ENCODE assay signal across 9 cellular contexts in genomic region chr4:109990307-109991257, GRCh38.
DNase-seq lines count a peak whose midpoint lies in the region; ATAC-seq lines count a peak whose summit lies in the region.
"Had no signal": no experiment of that assay in that cellular context is flagged by ENCODE, and none has a peak within 500 bp of the region (broad histone marks: within the 10 kb centered on the region; RNA-seq: fewer than 3 reads in every experiment).

No MANE protein-coding gene starts in this region.

- peak overlapping the region; percentile 57 for H3K27ac Mint-ChIP-seq in dendritic cell treated with granulocyte-macrophage colony-stimulating factor and Interleukin-4, amounts not matched to agents 40 ng/mL and 50 ng/mL, for 4 days
- peak overlapping the region in 1 of 8 donors; percentile 51 for H3K27ac Mint-ChIP-seq in CD8-positive, alpha-beta memory T cell

- no peaks in the 10 kb centered on the region for H3K36me3 Mint-ChIP-seq in dendritic cell treated with granulocyte-macrophage colony-stimulating factor and Interleukin-4, amounts not matched to agents 40 ng/mL and 50 ng/mL, for 4 days (ENCODE audit: low read depth)
- no peaks in the 10 kb centered on the region for H3K36me3 Mint-ChIP-seq in CD8-positive, alpha-beta memory T cell

- DNase-seq in epidermal melanocyte (ENCODE audit: insufficient read length, low spot score) (no peak), retina (no peak)
- DNase-seq in CD8-positive, alpha-beta memory T cell = no peak
- no peak for DNase-seq in stimulated activated CD4-positive, alpha-beta T cell treated with anti-CD3 and anti-CD28 coated beads, Interleukin-1b, Interleukin-23, amount 100 ng/mL, for 48 hours

- peaks cover 43% of the 10 kb centered on the region for H3K4me1 Mint-ChIP-seq in dendritic cell treated with granulocyte-macrophage colony-stimulating factor and Interleukin-4, amounts not matched to agents 40 ng/mL and 50 ng/mL, for 4 days (ENCODE audit: low read depth)
- peaks cover 0 to 16% (median 7%) of the 10 kb centered on the region in 3 donors for H3K4me1 Mint-ChIP-seq in CD8-positive, alpha-beta memory T cell
- H3K4me1 Mint-ChIP-seq: central memory CD8-positive, alpha-beta T cell had no signal

- intact Hi-C loops in dendritic cell treated with granulocyte-macrophage colony-stimulating factor and Interleukin-4, amounts not matched to agents 40 ng/mL and 50 ng/mL, for 4 days (cut with micrococcal nuclease) = no loop called here

- peaks cover 10% of the 10 kb centered on the region for H3K9me3 Mint-ChIP-seq in dendritic cell treated with granulocyte-macrophage colony-stimulating factor and Interleukin-4, amounts not matched to agents 40 ng/mL and 50 ng/mL, for 4 days
- H3K9me3 Mint-ChIP-seq in CD8-positive, alpha-beta memory T cell = no peaks in the 10 kb centered on the region
- H3K9me3 Mint-ChIP-seq: central memory CD8-positive, alpha-beta T cell had no signal

- peaks cover 35% of the 10 kb centered on the region for H3K27me3 Mint-ChIP-seq in dendritic cell treated with granulocyte-macrophage colony-stimulating factor and Interleukin-4, amounts not matched to agents 40 ng/mL and 50 ng/mL, for 4 days
- H3K27me3 Mint-ChIP-seq in CD8-positive, alpha-beta memory T cell = peaks cover 7 to 36% of the 10 kb centered on the region in 2 donors

- no peaks in the 10 kb centered on the region for H3K9me3 ChIP-seq in CD8-positive, alpha-beta memory T cell (ENCODE audit: low read length)

- ATAC-seq in GM18498 (IDR thresholded peaks at IDR 0.05; ENCODE audit: unreplicated experiment) (peak; percentile 82), GM21515 (IDR thresholded peaks at IDR 0.05; ENCODE audit: unreplicated experiment) (peak; percentile 87), HG03432 (IDR thresholded peaks at IDR 0.05; ENCODE audit: unreplicated experiment) (peak; percentile 85)

- CTCF ChIA-PET in CD8-positive, alpha-beta memory T cell (lab: Charles Lee) = no interaction called here

- H3K4me3 ChIP-seq in CD8-positive, alpha-beta memory T cell (ENCODE audit: low read length) = no peak overlapping the region

- no peaks in the 10 kb centered on the region for H3K4me1 ChIP-seq in CD8-positive, alpha-beta memory T cell (ENCODE audit: insufficient read depth, low read length)

- POLR2A ChIA-PET in CD8-positive, alpha-beta memory T cell (lab: Charles Lee) = no interaction called here

- H3K27me3 ChIP-seq in CD8-positive, alpha-beta memory T cell (ENCODE audit: insufficient read depth, low read length, poor library complexity, severe bottlenecking) = peaks cover 6% of the 10 kb centered on the region

- H3K36me3 ChIP-seq in CD8-positive, alpha-beta memory T cell (ENCODE audit: insufficient read depth, low read length) = no peaks in the 10 kb centered on the region

- no peak overlapping the region for H3K27ac ChIP-seq in CD8-positive, alpha-beta memory T cell (ENCODE audit: low read depth, low read length)

- H3K4me3 Mint-ChIP-seq in dendritic cell treated with granulocyte-macrophage colony-stimulating factor and Interleukin-4, amounts not matched to agents 40 ng/mL and 50 ng/mL, for 4 days = no peak overlapping the region
- H3K4me3 Mint-ChIP-seq in CD8-positive, alpha-beta memory T cell = no peak overlapping the region
- H3K4me3 Mint-ChIP-seq: central memory CD8-positive, alpha-beta T cell had no signal
